In the genomic region with DNA sequence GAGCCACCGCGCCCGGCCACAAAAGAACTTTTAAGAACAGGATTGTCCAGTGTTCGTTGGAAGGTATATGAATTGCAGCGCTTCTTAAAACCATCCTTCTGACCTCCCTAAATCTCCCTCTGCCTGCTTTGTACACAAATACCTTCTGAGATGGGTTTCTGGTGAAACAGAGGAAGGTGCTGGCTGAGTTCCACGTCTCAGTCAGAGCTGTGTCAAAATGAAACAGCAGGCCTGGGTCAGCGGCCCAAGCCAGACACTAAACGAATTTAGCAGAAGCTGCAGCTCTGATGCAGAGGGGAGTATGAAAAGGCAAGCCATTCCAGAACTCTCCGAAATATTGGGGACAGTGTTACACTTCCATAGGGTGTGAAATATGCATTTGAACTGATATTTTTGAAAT, we compare ENCODE assay signal across 12 cellular contexts. TPM values are rescaled to one million over a fixed set of nuclear protein-coding genes. Genes with fewer than 3 reads are reported as not detected.
DNase-seq lines count a peak whose midpoint lies in the region; ATAC-seq and TF ChIP-seq lines count a peak whose summit lies in the region.
"Had no signal": no experiment of that assay in that cellular context is flagged by ENCODE, and none has a peak within 500 bp of the region (broad histone marks: within the 10 kb centered on the region; RNA-seq: fewer than 3 reads in every experiment).

No MANE protein-coding gene starts in this region.

- no peak overlapping the region for H3K4me3 Mint-ChIP-seq in activated CD4-positive, alpha-beta T cell treated with anti-CD3 and anti-CD28 coated beads, Interleukin-2, amount 10 ng/mL, durations not matched to agents 24 days and 14 days

- no peaks in the 10 kb centered on the region for H3K36me3 Mint-ChIP-seq in activated CD4-positive, alpha-beta T cell treated with anti-CD3 and anti-CD28 coated beads, Interleukin-2, amount 10 ng/mL, durations not matched to agents 24 days and 14 days (ENCODE audit: low read depth)

- TF ChIP-seq EP300 in gastroesophageal sphincter (IDR thresholded peaks at IDR 0.05), result no peak

- peak overlapping the region in 3 of 4 donors; percentile 47 to 58 (median 48) for H3K27ac ChIP-seq in gastroesophageal sphincter

- intact Hi-C loops in activated CD4-positive, alpha-beta T cell treated with anti-CD3 and anti-CD28 coated beads, Interleukin-2, amount 10 ng/mL, durations not matched to agents 24 days and 14 days (cut with micrococcal nuclease), result no loop called here

- H3K9me3 Mint-ChIP-seq in activated CD4-positive, alpha-beta T cell treated with anti-CD3 and anti-CD28 coated beads, Interleukin-2, amount 10 ng/mL, durations not matched to agents 24 days and 14 days, result no peaks in the 10 kb centered on the region

- DNase-seq in GM10266 (ENCODE audit: extremely low spot score) (peak; percentile 77), COLO829 (ENCODE audit: low spot score) (no peak), DMS79 treated with DMSO at 0.1 percent for 48 hours (lab: John Stamatoyannopoulos, UW) (no peak), NCI-H187 (lab: John Stamatoyannopoulos, UW) (no peak)
- no peak for DNase-seq in activated CD4-positive, alpha-beta T cell treated with anti-CD3 and anti-CD28 coated beads, Interleukin-2, amount 10 ng/mL, durations not matched to agents 24 days and 14 days
- DNase-seq: activated naive CD4-positive, alpha-beta T cell treated with Interleukin-2 at 50 U/mL for 16 hours; COR-L47; NCI-H1092 had no signal

- H3K27me3 ChIP-seq in gastroesophageal sphincter, result no peaks in the 10 kb centered on the region

- no peaks in the 10 kb centered on the region for H3K36me3 ChIP-seq in gastroesophageal sphincter
- H3K36me3 ChIP-seq: HAP-1 had no signal

- peaks cover 2% of the 10 kb centered on the region for H3K27me3 Mint-ChIP-seq in activated CD4-positive, alpha-beta T cell treated with anti-CD3 and anti-CD28 coated beads, Interleukin-2, amount 10 ng/mL, durations not matched to agents 24 days and 14 days

- no peak for TF ChIP-seq POLR2A in gastroesophageal sphincter (IDR thresholded peaks at IDR 0.05)

- H3K4me1 Mint-ChIP-seq in activated CD4-positive, alpha-beta T cell treated with anti-CD3 and anti-CD28 coated beads, Interleukin-2, amount 10 ng/mL, durations not matched to agents 24 days and 14 days, result peaks cover 30% of the 10 kb centered on the region

- H3K4me3 ChIP-seq in gastroesophageal sphincter, result no peak overlapping the region
- H3K4me3 ChIP-seq: HAP-1 had no signal

- H3K27ac Mint-ChIP-seq in activated CD4-positive, alpha-beta T cell treated with anti-CD3 and anti-CD28 coated beads, Interleukin-2, amount 10 ng/mL, durations not matched to agents 24 days and 14 days, result no peak overlapping the region

- 40 to 50% methylated on average over 2 to 8 of the region's 9 CpGs for WGBS in gastroesophageal sphincter (ENCODE audit: low coverage in 1 of 2), 2 donors

- TF ChIP-seq CTCF in GM10266 (IDR thresholded peaks at IDR 0.05; ENCODE audit: control insufficient read depth, insufficient read depth, low read depth, missing control alignments) (no peak), gastroesophageal sphincter (IDR thresholded peaks at IDR 0.05) (no peak)

- H3K4me1 ChIP-seq in gastroesophageal sphincter, result peaks cover 0 to 32% (median 5%) of the 10 kb centered on the region in 3 donors
- H3K4me1 ChIP-seq: HAP-1 had no signal

- H3K9me3 ChIP-seq in gastroesophageal sphincter, result no peaks in the 10 kb centered on the region
- H3K9me3 ChIP-seq: HAP-1 had no signal

- peak; percentile 54 for ATAC-seq in GM19395 (IDR thresholded peaks at IDR 0.05; ENCODE audit: unreplicated experiment)
- ATAC-seq in HG03103 (IDR thresholded peaks at IDR 0.05; ENCODE audit: low read depth, unreplicated experiment), result peak; percentile 49
- ATAC-seq in gastroesophageal sphincter, result peak; percentile 23

RNA-seq across cellular contexts. Expression of gene CRB2, which starts 37.8 kb away (rescaled TPM):
- total RNA-seq in gastroesophageal sphincter, result not detected
- total RNA-seq in activated CD4-positive, alpha-beta T cell treated with anti-CD3 and anti-CD28 coated beads, Interleukin-2, amount 10 ng/mL, durations not matched to agents 24 days and 14 days, result not detected in 2 replicates

RNA-seq across cellular contexts. Expression of gene STRBP, which starts 49.8 kb away (rescaled TPM):
- total RNA-seq in gastroesophageal sphincter, result 10 to 100 TPM; 10.4 to 20.6 (median 14.8) TPM
- 25.1 and 25.8 TPM in 2 replicates for total RNA-seq in activated CD4-positive, alpha-beta T cell treated with anti-CD3 and anti-CD28 coated beads, Interleukin-2, amount 10 ng/mL, durations not matched to agents 24 days and 14 days
